ENCODE assay signal across 12 cellular contexts in genomic region chr17:76485569-76485968, GRCh38. TPM values are rescaled to one million over a fixed set of nuclear protein-coding genes. Genes with fewer than 3 reads are reported as not detected.
A peak's percentile ranks its signal among the peaks of the same experiment; 100 is the strongest.
DNase-seq lines count a peak whose midpoint lies in the region; ATAC-seq, FAIRE-seq and TF ChIP-seq lines count a peak whose summit lies in the region.
"Had no signal": no experiment of that assay in that cellular context is flagged by ENCODE, and none has a peak within 500 bp of the region (broad histone marks: within the 10 kb centered on the region; RNA-seq: fewer than 3 reads in every experiment).

No MANE protein-coding gene starts in this region.

- no peaks in the 10 kb centered on the region for H3K27me3 Mint-ChIP-seq in astrocyte (ENCODE audit: low read depth, unreplicated experiment)

- TF ChIP-seq EP300 in tibial nerve (IDR thresholded peaks at IDR 0.05), result peak; percentile 83 to 94

- ATAC-seq in lung (ENCODE audit: insufficient read depth, low FRiP score), result peak; percentile 9
- no peak for ATAC-seq in GM21367 (IDR thresholded peaks at IDR 0.05; ENCODE audit: unreplicated experiment)
- ATAC-seq in activated CD4-positive, CD25-positive, alpha-beta regulatory T cell treated with anti-CD3 and anti-CD28 coated beads, Interleukin-2, amount 50 U/mL, for 24 hours, result no peak

- no peaks in the 10 kb centered on the region for H4K20me1 ChIP-seq in astrocyte (ENCODE audit: insufficient read depth, low read length)

- H3K4me1 ChIP-seq in astrocyte (ENCODE audit: insufficient read depth, low read length) (peaks cover 10% of the 10 kb centered on the region), lung (ENCODE audit: control insufficient read depth in 2 of 2, insufficient read depth in 2 of 2, low read length in 2 of 2) (peaks cover 0 to 13% of the 10 kb centered on the region in 2 donors), tibial nerve (peaks cover 0 to 21% (median 7%) of the 10 kb centered on the region in 4 donors)

- H3K4me1 Mint-ChIP-seq in astrocyte (ENCODE audit: low read depth, unreplicated experiment), result peaks cover 8% of the 10 kb centered on the region

- peak overlapping the region; percentile 69 for H3K27ac Mint-ChIP-seq in astrocyte (ENCODE audit: unreplicated experiment)

- no peak overlapping the region for H3K4me2 ChIP-seq in astrocyte (ENCODE audit: low read length)

- H3K9me3 ChIP-seq in astrocyte (ENCODE audit: insufficient read depth, low read depth, low read length), result no peaks in the 10 kb centered on the region
- no peaks in the 10 kb centered on the region for H3K9me3 ChIP-seq in lung (ENCODE audit: control insufficient read depth in 2 of 2, insufficient read depth in 1 of 2, low read length in 1 of 2)
- H3K9me3 ChIP-seq in tibial nerve, result no peaks in the 10 kb centered on the region

- TF ChIP-seq POLR2A in tibial nerve (IDR thresholded peaks at IDR 0.05), result no peak

- H2AFZ ChIP-seq in astrocyte (ENCODE audit: low read depth, low read length), result no peak overlapping the region

- no peaks in the 10 kb centered on the region for H3K27me3 ChIP-seq in astrocyte (ENCODE audit: insufficient read depth, low read length)
- H3K27me3 ChIP-seq in lung (ENCODE audit: control insufficient read depth, insufficient read depth), result no peaks in the 10 kb centered on the region
- no peaks in the 10 kb centered on the region for H3K27me3 ChIP-seq in tibial nerve

- H3K4me3 Mint-ChIP-seq in astrocyte (ENCODE audit: unreplicated experiment), result no peak overlapping the region

- no peaks in the 10 kb centered on the region for H3K79me2 ChIP-seq in astrocyte (ENCODE audit: insufficient read depth, low read length)

- H3K9ac ChIP-seq in astrocyte (ENCODE audit: low read length), result no peak overlapping the region

- DNase-seq in NOMO-1 treated with DMSO at 0.1 percent for 48 hours (lab: John Stamatoyannopoulos, UW; ENCODE audit: unreplicated experiment) (peak; percentile 18), NOMO-1 treated with dmso at 0.1 percent for 144 hours (lab: John Stamatoyannopoulos, UW; ENCODE audit: unreplicated experiment) (no peak), astrocyte (ENCODE audit: low read depth) (no peak), lung (ENCODE audit: low spot score) (no peak), tibial nerve (ENCODE audit: low spot score in 2 of 2) (peak in 1 of 2 donors; percentile 57), GM19239 (ENCODE audit: insufficient read length, low spot score) (no peak)
- DNase-seq: stimulated activated CD4-positive, alpha-beta T cell treated with anti-CD3 and anti-CD28 coated beads, Interleukin-2, amount 100 ng/mL, for 24 hours; trophoblast cell had no signal

- no peaks in the 10 kb centered on the region for H3K9me3 Mint-ChIP-seq in astrocyte (ENCODE audit: unreplicated experiment)

- no peak for TF ChIP-seq CTCF in astrocyte (IDR thresholded peaks at IDR 0.05; ENCODE audit: insufficient read depth, low read depth, low read length)
- TF ChIP-seq CTCF in lung (IDR thresholded peaks at IDR 0.05; ENCODE audit: control extremely low read depth, extremely low read depth), result no peak
- TF ChIP-seq CTCF in tibial nerve (IDR thresholded peaks at IDR 0.05), result no peak

- H3K4me3 ChIP-seq in astrocyte (ENCODE audit: insufficient read depth, low read depth, low read length) (no peak overlapping the region), lung (no peak overlapping the region), tibial nerve (no peak overlapping the region)

- 28 to 38% methylated on average over 11 of the region's 11 CpGs for WGBS in lung, 2 donors
- 22 to 45% methylated on average over 11 of the region's 11 CpGs for WGBS in tibial nerve, 2 donors

- FAIRE-seq in astrocyte (lab: Jason Lieb, UNC), result no peak
- no peak for FAIRE-seq in GM19239 (lab: Jason Lieb, UNC)

- H3K27ac ChIP-seq in astrocyte (ENCODE audit: low read depth, low read length) (no peak overlapping the region), lung (ENCODE audit: low read depth in 1 of 2, low read length in 1 of 2) (peak overlapping the region; percentile 64 to 67), tibial nerve (peak overlapping the region in 2 of 4 donors; percentile 67 to 71)

- H3K36me3 ChIP-seq in astrocyte (ENCODE audit: insufficient read depth, low read length) (no peaks in the 10 kb centered on the region), lung (ENCODE audit: control insufficient read depth in 2 of 2, insufficient read depth in 2 of 2, low read length in 2 of 2) (peaks cover 0 to 10% of the 10 kb centered on the region in 2 donors), tibial nerve (peaks cover 0 to 6% (median 0%) of the 10 kb centered on the region in 3 donors)

- peaks cover 9% of the 10 kb centered on the region for H3K36me3 Mint-ChIP-seq in astrocyte (ENCODE audit: low read depth, unreplicated experiment)

RNA-seq across cellular contexts. Expression of gene RHBDF2, which starts 15.7 kb away (rescaled TPM):
- total RNA-seq in astrocyte (27.0 and 30.7 TPM in 2 replicates), lung (10 to 100 TPM; 22.7 to 56.5 TPM), tibial nerve (10 to 100 TPM; 33.1 to 99.0 (median 73.5) TPM)
- polyA plus RNA-seq in lung, result 100 to 1,000 TPM in 1 of 2 donors, 10 to 100 TPM in 1; 20.1 to 116 TPM

RNA-seq across cellular contexts. Expression of gene AANAT, which starts 18.2 kb away (rescaled TPM):
- total RNA-seq in astrocyte (0.19 TPM in 1 of 2 replicates, not detected in the other), lung (under 1 TPM in 1 of 2 donors, not detected in 1; 0.31 TPM), tibial nerve (not detected)
- polyA plus RNA-seq in lung, result under 1 TPM in 1 of 2 donors, not detected in 1; 0.10 TPM
- total RNA-seq: esophagus mucosa, mononuclear cell had no signal

RNA-seq across cellular contexts. Expression of gene UBE2O, which starts 32.6 kb away (rescaled TPM):
- total RNA-seq in astrocyte (25.8 and 26.0 TPM in 2 replicates), lung (10 to 100 TPM; 24.3 to 24.6 TPM), tibial nerve (10 to 100 TPM; 16.0 to 38.7 (median 20.7) TPM)
- 10 to 100 TPM; 10.8 to 11.1 TPM for polyA plus RNA-seq in lung

RNA-seq across cellular contexts. Expression of gene CYGB, which starts 51.9 kb away (rescaled TPM):
- total RNA-seq in astrocyte (20.5 and 29.2 TPM in 2 replicates), lung (10 to 100 TPM; 15.9 to 20.0 TPM), tibial nerve (10 to 100 TPM; 40.2 to 59.2 (median 48.8) TPM)
- 10 to 100 TPM; 21.4 to 30.4 TPM for polyA plus RNA-seq in lung

RNA-seq across cellular contexts. Expression of gene PRCD, which starts 54.3 kb away (rescaled TPM):
- total RNA-seq in astrocyte, result 1.5 and 2.2 TPM in 2 replicates
- 10 to 100 TPM in 1 of 2 donors, 1 to 10 TPM in 1; 3.3 to 11.3 TPM for total RNA-seq in lung
- polyA plus RNA-seq in lung, result 1 to 10 TPM; 2.0 to 7.9 TPM
- 10 to 100 TPM in 3 of 4 donors, 1 to 10 TPM in 1; 6.6 to 23.5 (median 14.1) TPM for total RNA-seq in tibial nerve
